Comparison of ENCODE assay signal across 1 cellular context in genomic region chr5:12615141-12615820, GRCh38.
TF ChIP-seq lines count a peak whose summit lies in the region.

No MANE protein-coding gene starts in this region.

TF ChIP-seq in K562, 482 proteins besides CTCF, POLR2A, EP300 and RAD21 (continued from another document and continues in another):
- TF ChIP-seq ZBTB5 (IDR thresholded peaks at IDR 0.05) (no peak), POLR3A (IDR thresholded peaks at IDR 0.05; ENCODE audit: borderline replicate concordance, extremely low read depth, insufficient read depth, insufficient read length) (no peak), HOXB6 (CRISPR knock-in tag; IDR thresholded peaks at IDR 0.05; ENCODE audit: borderline replicate concordance) (no peak), THRAP3 (IDR thresholded peaks at IDR 0.05; ENCODE audit: borderline replicate concordance) (no peak), CCNT2 (IDR thresholded peaks at IDR 0.05; ENCODE audit: borderline replicate concordance, extremely low read depth, insufficient read length, low read depth, low read length) (no peak), ZNF518B (CRISPR knock-in tag; IDR thresholded peaks at IDR 0.05) (no peak), XRCC5 (IDR thresholded peaks at IDR 0.05; ENCODE audit: low read depth, low read length) (no peak), GATAD2A (IDR thresholded peaks at IDR 0.05) (no peak), VEZF1 (CRISPR knock-in tag; IDR thresholded peaks at IDR 0.05) (peak; percentile 30; the same call in 1 of the 2 replicates), SREBF2 (CRISPR knock-in tag; IDR thresholded peaks at IDR 0.05) (no peak), E4F1 (CRISPR knock-in tag; IDR thresholded peaks at IDR 0.05; ENCODE audit: borderline replicate concordance) (no peak), SIRT6 (IDR thresholded peaks at IDR 0.05; ENCODE audit: low read depth, low read length) (no peak), TSHZ1 (CRISPR knock-in tag; IDR thresholded peaks at IDR 0.05) (no peak), PTBP1 (IDR thresholded peaks at IDR 0.05; ENCODE audit: low read depth, low read length) (no peak), MYC (IDR thresholded peaks at IDR 0.05; ENCODE audit: low read depth, low read length) (peak; percentile 44; the same call in 1 of the 2 replicates), MYC (CRISPR knock-in tag; IDR thresholded peaks at IDR 0.05; ENCODE audit: borderline replicate concordance, low read depth) (no peak), RHOXF2B (CRISPR knock-in tag; conservative IDR thresholded peaks at IDR 0.05) (no peak), ZNF699 (CRISPR knock-in tag; IDR thresholded peaks at IDR 0.05; ENCODE audit: insufficient replicate concordance) (no peak), ERF (CRISPR knock-in tag; IDR thresholded peaks at IDR 0.05) (no peak), ZNF589 (CRISPR knock-in tag; IDR thresholded peaks at IDR 0.05; ENCODE audit: low read depth) (0 out of 2 replicates have a peak, but pooled peaks have one; percentile 63), NELFE (IDR thresholded peaks at IDR 0.05; ENCODE audit: insufficient read depth, insufficient read length) (no peak), EWSR1 (IDR thresholded peaks at IDR 0.05; ENCODE audit: borderline replicate concordance, low read depth, partially characterized antibody) (no peak), TCF3 (CRISPR knock-in tag; IDR thresholded peaks at IDR 0.05) (peak; percentile 93), POLR2G (IDR thresholded peaks at IDR 0.05; ENCODE audit: low read depth, low read length) (no peak), EZH2 (IDR thresholded peaks at IDR 0.05; ENCODE audit: borderline replicate concordance, low read depth, low read length) (no peak), SAFB (IDR thresholded peaks at IDR 0.05; ENCODE audit: borderline replicate concordance, low read depth, low read length) (no peak), NR2C1 (IDR thresholded peaks at IDR 0.05) (no peak), NR2C1 (tag; IDR thresholded peaks at IDR 0.05) (no peak), ZNF175 (CRISPR knock-in tag; IDR thresholded peaks at IDR 0.05; ENCODE audit: low read depth) (no peak; the same call in 1 of the 2 replicates), HLTF (IDR thresholded peaks at IDR 0.05) (no peak), MEIS2 (IDR thresholded peaks at IDR 0.05; ENCODE audit: partially characterized antibody) (peak; percentile 88), NONO (IDR thresholded peaks at IDR 0.05; ENCODE audit: low read depth in 2 of 2, low read length in 1 of 2) (no peak), HDAC8 (tag; IDR thresholded peaks at IDR 0.05) (no peak), NRF1 (conservative IDR thresholded peaks at IDR 0.05 in 1 of 2, IDR thresholded peaks at IDR 0.05 in 1 of 2) (no peak), ASH1L (IDR thresholded peaks at IDR 0.05; ENCODE audit: borderline replicate concordance, low read depth, partially characterized antibody) (no peak), RBFOX2 (IDR thresholded peaks at IDR 0.05; ENCODE audit: low read depth, low read length) (no peak), ZNF583 (CRISPR knock-in tag; IDR thresholded peaks at IDR 0.05) (no peak), PBX2 (CRISPR knock-in tag; IDR thresholded peaks at IDR 0.05; ENCODE audit: low read depth) (no peak), PBX2 (tag; conservative IDR thresholded peaks at IDR 0.05; ENCODE audit: low read depth) (peak; percentile 58)
- TF ChIP-seq, protein P1, sequence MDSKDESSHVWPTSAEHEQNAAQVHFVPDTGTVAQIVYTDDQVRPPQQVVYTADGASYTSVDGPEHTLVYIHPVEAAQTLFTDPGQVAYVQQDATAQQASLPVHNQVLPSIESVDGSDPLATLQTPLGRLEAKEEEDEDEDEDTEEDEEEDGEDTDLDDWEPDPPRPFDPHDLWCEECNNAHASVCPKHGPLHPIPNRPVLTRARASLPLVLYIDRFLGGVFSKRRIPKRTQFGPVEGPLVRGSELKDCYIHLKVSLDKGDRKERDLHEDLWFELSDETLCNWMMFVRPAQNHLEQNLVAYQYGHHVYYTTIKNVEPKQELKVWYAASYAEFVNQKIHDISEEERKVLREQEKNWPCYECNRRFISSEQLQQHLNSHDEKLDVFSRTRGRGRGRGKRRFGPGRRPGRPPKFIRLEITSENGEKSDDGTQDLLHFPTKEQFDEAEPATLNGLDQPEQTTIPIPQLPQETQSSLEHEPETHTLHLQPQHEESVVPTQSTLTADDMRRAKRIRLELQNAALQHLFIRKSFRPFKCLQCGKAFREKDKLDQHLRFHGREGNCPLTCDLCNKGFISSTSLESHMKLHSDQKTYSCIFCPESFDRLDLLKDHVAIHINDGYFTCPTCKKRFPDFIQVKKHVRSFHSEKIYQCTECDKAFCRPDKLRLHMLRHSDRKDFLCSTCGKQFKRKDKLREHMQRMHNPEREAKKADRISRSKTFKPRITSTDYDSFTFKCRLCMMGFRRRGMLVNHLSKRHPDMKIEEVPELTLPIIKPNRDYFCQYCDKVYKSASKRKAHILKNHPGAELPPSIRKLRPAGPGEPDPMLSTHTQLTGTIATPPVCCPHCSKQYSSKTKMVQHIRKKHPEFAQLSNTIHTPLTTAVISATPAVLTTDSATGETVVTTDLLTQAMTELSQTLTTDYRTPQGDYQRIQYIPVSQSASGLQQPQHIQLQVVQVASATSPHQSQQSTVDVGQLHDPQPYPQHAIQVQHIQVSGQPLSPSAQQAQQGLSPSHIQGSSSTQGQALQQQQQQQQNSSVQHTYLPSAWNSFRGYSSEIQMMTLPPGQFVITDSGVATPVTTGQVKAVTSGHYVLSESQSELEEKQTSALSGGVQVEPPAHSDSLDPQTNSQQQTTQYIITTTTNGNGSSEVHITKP (IDR thresholded peaks at IDR 0.05; ENCODE audit: partially characterized antibody): peak; percentile 25
- TF ChIP-seq, protein P2, sequence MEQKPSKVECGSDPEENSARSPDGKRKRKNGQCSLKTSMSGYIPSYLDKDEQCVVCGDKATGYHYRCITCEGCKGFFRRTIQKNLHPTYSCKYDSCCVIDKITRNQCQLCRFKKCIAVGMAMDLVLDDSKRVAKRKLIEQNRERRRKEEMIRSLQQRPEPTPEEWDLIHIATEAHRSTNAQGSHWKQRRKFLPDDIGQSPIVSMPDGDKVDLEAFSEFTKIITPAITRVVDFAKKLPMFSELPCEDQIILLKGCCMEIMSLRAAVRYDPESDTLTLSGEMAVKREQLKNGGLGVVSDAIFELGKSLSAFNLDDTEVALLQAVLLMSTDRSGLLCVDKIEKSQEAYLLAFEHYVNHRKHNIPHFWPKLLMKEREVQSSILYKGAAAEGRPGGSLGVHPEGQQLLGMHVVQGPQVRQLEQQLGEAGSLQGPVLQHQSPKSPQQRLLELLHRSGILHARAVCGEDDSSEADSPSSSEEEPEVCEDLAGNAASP (IDR thresholded peaks at IDR 0.05): no peak
- TF ChIP-seq, protein P3, sequence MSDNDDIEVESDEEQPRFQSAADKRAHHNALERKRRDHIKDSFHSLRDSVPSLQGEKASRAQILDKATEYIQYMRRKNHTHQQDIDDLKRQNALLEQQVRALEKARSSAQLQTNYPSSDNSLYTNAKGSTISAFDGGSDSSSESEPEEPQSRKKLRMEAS (CRISPR knock-in tag; IDR thresholded peaks at IDR 0.05): no peak
